Comparison of ENCODE assay signal across 1 cellular context in genomic region chr14:89242871-89243270, GRCh38.
TF ChIP-seq lines count a peak whose summit lies in the region.

No MANE protein-coding gene starts in this region.

TF ChIP-seq in GM23338, 12 proteins besides CTCF, POLR2A, EP300 and RAD21 (continued from another document):
- TF ChIP-seq, protein P1, sequence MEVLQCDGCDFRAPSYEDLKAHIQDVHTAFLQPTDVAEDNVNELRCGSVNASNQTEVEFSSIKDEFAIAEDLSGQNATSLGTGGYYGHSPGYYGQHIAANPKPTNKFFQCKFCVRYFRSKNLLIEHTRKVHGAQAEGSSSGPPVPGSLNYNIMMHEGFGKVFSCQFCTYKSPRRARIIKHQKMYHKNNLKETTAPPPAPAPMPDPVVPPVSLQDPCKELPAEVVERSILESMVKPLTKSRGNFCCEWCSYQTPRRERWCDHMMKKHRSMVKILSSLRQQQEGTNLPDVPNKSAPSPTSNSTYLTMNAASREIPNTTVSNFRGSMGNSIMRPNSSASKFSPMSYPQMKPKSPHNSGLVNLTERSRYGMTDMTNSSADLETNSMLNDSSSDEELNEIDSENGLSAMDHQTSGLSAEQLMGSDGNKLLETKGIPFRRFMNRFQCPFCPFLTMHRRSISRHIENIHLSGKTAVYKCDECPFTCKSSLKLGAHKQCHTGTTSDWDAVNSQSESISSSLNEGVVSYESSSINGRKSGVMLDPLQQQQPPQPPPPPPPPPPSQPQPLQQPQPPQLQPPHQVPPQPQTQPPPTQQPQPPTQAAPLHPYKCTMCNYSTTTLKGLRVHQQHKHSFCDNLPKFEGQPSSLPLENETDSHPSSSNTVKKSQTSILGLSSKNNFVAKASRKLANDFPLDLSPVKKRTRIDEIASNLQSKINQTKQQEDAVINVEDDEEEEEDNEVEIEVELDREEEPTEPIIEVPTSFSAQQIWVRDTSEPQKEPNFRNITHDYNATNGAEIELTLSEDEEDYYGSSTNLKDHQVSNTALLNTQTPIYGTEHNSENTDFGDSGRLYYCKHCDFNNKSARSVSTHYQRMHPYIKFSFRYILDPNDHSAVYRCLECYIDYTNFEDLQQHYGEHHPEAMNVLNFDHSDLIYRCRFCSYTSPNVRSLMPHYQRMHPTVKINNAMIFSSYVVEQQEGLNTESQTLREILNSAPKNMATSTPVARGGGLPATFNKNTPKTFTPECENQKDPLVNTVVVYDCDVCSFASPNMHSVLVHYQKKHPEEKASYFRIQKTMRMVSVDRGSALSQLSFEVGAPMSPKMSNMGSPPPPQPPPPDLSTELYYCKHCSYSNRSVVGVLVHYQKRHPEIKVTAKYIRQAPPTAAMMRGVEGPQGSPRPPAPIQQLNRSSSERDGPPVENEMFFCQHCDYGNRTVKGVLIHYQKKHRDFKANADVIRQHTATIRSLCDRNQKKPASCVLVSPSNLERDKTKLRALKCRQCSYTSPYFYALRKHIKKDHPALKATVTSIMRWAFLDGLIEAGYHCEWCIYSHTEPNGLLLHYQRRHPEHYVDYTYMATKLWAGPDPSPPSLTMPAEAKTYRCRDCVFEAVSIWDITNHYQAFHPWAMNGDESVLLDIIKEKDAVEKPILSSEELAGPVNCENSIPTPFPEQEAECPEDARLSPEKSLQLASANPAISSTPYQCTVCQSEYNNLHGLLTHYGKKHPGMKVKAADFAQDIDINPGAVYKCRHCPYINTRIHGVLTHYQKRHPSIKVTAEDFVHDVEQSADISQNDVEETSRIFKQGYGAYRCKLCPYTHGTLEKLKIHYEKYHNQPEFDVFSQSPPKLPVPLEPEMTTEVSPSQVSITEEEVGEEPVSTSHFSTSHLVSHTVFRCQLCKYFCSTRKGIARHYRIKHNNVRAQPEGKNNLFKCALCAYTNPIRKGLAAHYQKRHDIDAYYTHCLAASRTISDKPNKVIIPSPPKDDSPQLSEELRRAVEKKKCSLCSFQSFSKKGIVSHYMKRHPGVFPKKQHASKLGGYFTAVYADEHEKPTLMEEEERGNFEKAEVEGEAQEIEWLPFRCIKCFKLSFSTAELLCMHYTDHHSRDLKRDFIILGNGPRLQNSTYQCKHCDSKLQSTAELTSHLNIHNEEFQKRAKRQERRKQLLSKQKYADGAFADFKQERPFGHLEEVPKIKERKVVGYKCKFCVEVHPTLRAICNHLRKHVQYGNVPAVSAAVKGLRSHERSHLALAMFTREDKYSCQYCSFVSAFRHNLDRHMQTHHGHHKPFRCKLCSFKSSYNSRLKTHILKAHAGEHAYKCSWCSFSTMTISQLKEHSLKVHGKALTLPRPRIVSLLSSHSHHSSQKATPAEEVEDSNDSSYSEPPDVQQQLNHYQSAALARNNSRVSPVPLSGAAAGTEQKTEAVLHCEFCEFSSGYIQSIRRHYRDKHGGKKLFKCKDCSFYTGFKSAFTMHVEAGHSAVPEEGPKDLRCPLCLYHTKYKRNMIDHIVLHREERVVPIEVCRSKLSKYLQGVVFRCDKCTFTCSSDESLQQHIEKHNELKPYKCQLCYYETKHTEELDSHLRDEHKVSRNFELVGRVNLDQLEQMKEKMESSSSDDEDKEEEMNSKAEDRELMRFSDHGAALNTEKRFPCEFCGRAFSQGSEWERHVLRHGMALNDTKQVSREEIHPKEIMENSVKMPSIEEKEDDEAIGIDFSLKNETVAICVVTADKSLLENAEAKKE (CRISPR knock-in tag; IDR thresholded peaks at IDR 0.05), result no peak; the same call in 1 of the 2 replicates
- TF ChIP-seq REST (IDR thresholded peaks at IDR 0.05; ENCODE audit: unreplicated experiment) (no peak), EZH2 (IDR thresholded peaks at IDR 0.05; ENCODE audit: low read depth, unreplicated experiment) (no peak), JUNB (IDR thresholded peaks at IDR 0.05; ENCODE audit: unreplicated experiment) (no peak), ZNF331 (CRISPR knock-in tag; IDR thresholded peaks at IDR 0.05; ENCODE audit: low read depth) (no peak), POLR2AphosphoS5 (IDR thresholded peaks at IDR 0.05; ENCODE audit: low read depth) (no peak)
